In genomic region chr6:34951741-34952140, GRCh38 we compare ENCODE assay signal across 21 cellular contexts.
A peak's percentile ranks its signal among the peaks of the same experiment; 100 is the strongest.
DNase-seq lines count a peak whose midpoint lies in the region; ATAC-seq and TF ChIP-seq lines count a peak whose summit lies in the region.
"Had no signal": no experiment of that assay in that cellular context is flagged by ENCODE, and none has a peak within 500 bp of the region (broad histone marks: within the 10 kb centered on the region; RNA-seq: fewer than 3 reads in every experiment).

No MANE protein-coding gene starts in this region.

- peak overlapping the region; percentile 80; the same call in 1 of the 2 replicates for H3K27ac Mint-ChIP-seq in WTC11
- peak overlapping the region; percentile 74 for H3K27ac Mint-ChIP-seq in mesothelial cell of epicardium
- H3K27ac Mint-ChIP-seq in type B pancreatic cell, result peak overlapping the region; percentile 81
- H3K27ac Mint-ChIP-seq: CD8-positive, alpha-beta memory T cell had no signal

- H3K4me3 ChIP-seq in left ventricle myocardium inferior (no peak overlapping the region), heart right ventricle (no peak overlapping the region)
- H3K4me3 ChIP-seq: SJSA1 had no signal

- H3K36me3 ChIP-seq in left ventricle myocardium inferior (no peaks in the 10 kb centered on the region), heart right ventricle (no peaks in the 10 kb centered on the region)
- H3K36me3 ChIP-seq: SJSA1 had no signal

- no peaks in the 10 kb centered on the region for H3K9me3 Mint-ChIP-seq in WTC11
- H3K9me3 Mint-ChIP-seq in mesothelial cell of epicardium, result no peaks in the 10 kb centered on the region
- H3K9me3 Mint-ChIP-seq in type B pancreatic cell, result peaks cover 4% of the 10 kb centered on the region
- H3K9me3 Mint-ChIP-seq: CD8-positive, alpha-beta memory T cell; H9 had no signal

- intact Hi-C loops in left ventricle myocardium inferior (cut with micrococcal nuclease), result no loop called here
- intact Hi-C loops in heart right ventricle (cut with DNase I), result no loop called here

- CTCF ChIA-PET in WTC11 (lab: Charles Lee), result interaction anchor here (0.5 to 1.4 kb wide), 4 partner anchors 9 to 210 kb away, joined by 3 to 5 read pairs (median 4); no protein-coding TSS in a partner anchor

- TF ChIP-seq CTCF in left ventricle myocardium inferior (IDR thresholded peaks at IDR 0.05; ENCODE audit: borderline replicate concordance) (no peak), heart right ventricle (IDR thresholded peaks at IDR 0.05) (no peak), WTC11 (IDR thresholded peaks at IDR 0.05) (no peak), mesothelial cell of epicardium (IDR thresholded peaks at IDR 0.05; ENCODE audit: unreplicated experiment) (no peak), type B pancreatic cell (conservative IDR thresholded peaks at IDR 0.05) (no peak)

- no peak overlapping the region for H3K4me3 Mint-ChIP-seq in WTC11
- H3K4me3 Mint-ChIP-seq in mesothelial cell of epicardium, result no peak overlapping the region
- H3K4me3 Mint-ChIP-seq in type B pancreatic cell, result peak overlapping the region; percentile 16
- H3K4me3 Mint-ChIP-seq: CD8-positive, alpha-beta memory T cell; H9 had no signal

- DNase-seq in left ventricle myocardium inferior (no peak), heart right ventricle (no peak), WTC11 (ENCODE audit: low spot score) (no peak), mesothelial cell of epicardium (ENCODE audit: low spot score in 2 of 2, unreplicated experiment in 2 of 2) (no peak), type B pancreatic cell (ENCODE audit: extremely low spot score, unreplicated experiment) (no peak), kidney tubule cell (ENCODE audit: low spot score) (no peak), NOMO-1 treated with dmso at 0.1 percent for 144 hours (lab: John Stamatoyannopoulos, UW; ENCODE audit: unreplicated experiment) (no peak), NK-92 (lab: John Stamatoyannopoulos, UW; ENCODE audit: unreplicated experiment) (no peak)
- DNase-seq: 8988T; Calu3; CD8-positive, alpha-beta memory T cell; H9; IMR-90; NCI-H1092 treated with DMSO at 0.1 percent for 48 hours; NCI-H1436 treated with DMSO at 0.1 percent for 48 hours; NCI-H2081; NCI-H446 treated with DMSO at 0.1 percent for 48 hours; NCI-H526 treated with DMSO at 0.1 percent for 48 hours had no signal

- 93 to 95% methylated on average over 4 of the region's 4 CpGs for WGBS in heart right ventricle, 2 donors

- H3K27me3 ChIP-seq in left ventricle myocardium inferior (ENCODE audit: low read depth), result no peaks in the 10 kb centered on the region
- no peaks in the 10 kb centered on the region for H3K27me3 ChIP-seq in heart right ventricle
- H3K27me3 ChIP-seq: SJSA1 had no signal

- peak overlapping the region; percentile 66 for H3K27ac ChIP-seq in left ventricle myocardium inferior (replicated peaks)
- no peak overlapping the region for H3K27ac ChIP-seq in heart right ventricle
- H3K27ac ChIP-seq: C4-2B, KMS-11, SJSA1 had no signal

- POLR2A ChIA-PET in WTC11 (lab: Charles Lee), result no interaction called here

- no peaks in the 10 kb centered on the region for H3K36me3 Mint-ChIP-seq in WTC11
- no peaks in the 10 kb centered on the region for H3K36me3 Mint-ChIP-seq in mesothelial cell of epicardium
- H3K36me3 Mint-ChIP-seq in type B pancreatic cell, result peaks cover 7% of the 10 kb centered on the region

- H3K27me3 Mint-ChIP-seq in WTC11 (ENCODE audit: low read depth) (no peaks in the 10 kb centered on the region), mesothelial cell of epicardium (ENCODE audit: low read depth) (no peaks in the 10 kb centered on the region), type B pancreatic cell (no peaks in the 10 kb centered on the region)
- H3K27me3 Mint-ChIP-seq: CD8-positive, alpha-beta memory T cell had no signal

- H3K4me1 Mint-ChIP-seq in WTC11 (peaks cover 47% of the 10 kb centered on the region), mesothelial cell of epicardium (peaks cover 28% of the 10 kb centered on the region), type B pancreatic cell (ENCODE audit: unreplicated experiment) (peaks cover 33% of the 10 kb centered on the region)

- H3K4me1 ChIP-seq in left ventricle myocardium inferior (peaks cover 57% of the 10 kb centered on the region), heart right ventricle (peaks cover 0 to 44% (median 33%) of the 10 kb centered on the region in 9 donors)

- H3K9me3 ChIP-seq in left ventricle myocardium inferior (replicated peaks), result no peaks in the 10 kb centered on the region
- no peaks in the 10 kb centered on the region for H3K9me3 ChIP-seq in heart right ventricle
- H3K9me3 ChIP-seq: SJSA1 had no signal

- ATAC-seq in heart right ventricle (no peak), WTC11 (peak; percentile 60)

TF ChIP-seq in WTC11, 78 proteins besides CTCF, POLR2A, EP300 and RAD21:
- TF ChIP-seq ZNF532 (CRISPR knock-in tag; IDR thresholded peaks at IDR 0.05; ENCODE audit: borderline replicate concordance), result no peak
- TF ChIP-seq ZNF121 (CRISPR knock-in tag; IDR thresholded peaks at IDR 0.05), result no peak
- no peak for TF ChIP-seq CREB1 (CRISPR knock-in tag; IDR thresholded peaks at IDR 0.05)
- TF ChIP-seq, protein P1, sequence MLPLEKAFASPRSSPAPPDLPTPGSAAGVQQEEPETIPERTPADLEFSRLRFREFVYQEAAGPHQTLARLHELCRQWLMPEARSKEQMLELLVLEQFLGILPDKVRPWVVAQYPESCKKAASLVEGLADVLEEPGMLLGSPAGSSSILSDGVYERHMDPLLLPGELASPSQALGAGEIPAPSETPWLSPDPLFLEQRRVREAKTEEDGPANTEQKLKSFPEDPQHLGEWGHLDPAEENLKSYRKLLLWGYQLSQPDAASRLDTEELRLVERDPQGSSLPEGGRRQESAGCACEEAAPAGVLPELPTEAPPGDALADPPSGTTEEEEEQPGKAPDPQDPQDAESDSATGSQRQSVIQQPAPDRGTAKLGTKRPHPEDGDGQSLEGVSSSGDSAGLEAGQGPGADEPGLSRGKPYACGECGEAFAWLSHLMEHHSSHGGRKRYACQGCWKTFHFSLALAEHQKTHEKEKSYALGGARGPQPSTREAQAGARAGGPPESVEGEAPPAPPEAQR (CRISPR knock-in tag; IDR thresholded peaks at IDR 0.05), result no peak
- no peak for TF ChIP-seq ATF1 (CRISPR knock-in tag; IDR thresholded peaks at IDR 0.05)
- TF ChIP-seq ZBTB21 (CRISPR knock-in tag; IDR thresholded peaks at IDR 0.05; ENCODE audit: borderline replicate concordance), result no peak
- TF ChIP-seq MLX (CRISPR knock-in tag; IDR thresholded peaks at IDR 0.05), result no peak
